ENCODE assay signal across 1 cellular context in genomic region chr2:239040152-239040761, GRCh38.
TF ChIP-seq lines count a peak whose summit lies in the region.

No MANE protein-coding gene starts in this region.

TF ChIP-seq in HepG2, 621 proteins besides CTCF, POLR2A, EP300 and RAD21 (continued from another document and continues in another):
- TF ChIP-seq ZNF674 (CRISPR knock-in tag; IDR thresholded peaks at IDR 0.05; ENCODE audit: low read depth) (no peak), MAFK (conservative IDR thresholded peaks at IDR 0.05 in 1 of 2, IDR thresholded peaks at IDR 0.05 in 1 of 2; ENCODE audit: low read length in 2 of 2) (no peak), NCOR1 (IDR thresholded peaks at IDR 0.05; ENCODE audit: borderline replicate concordance, low read length) (peak; percentile 22; the same call in 1 of the 2 replicates), MAFF (IDR thresholded peaks at IDR 0.05; ENCODE audit: low read depth, low read length) (no peak), TCF7 (IDR thresholded peaks at IDR 0.05; ENCODE audit: low read depth) (no peak), MXD1 (CRISPR knock-in tag; IDR thresholded peaks at IDR 0.05) (no peak), ZNF20 (CRISPR knock-in tag; IDR thresholded peaks at IDR 0.05) (no peak), ZUFSP (CRISPR knock-in tag; IDR thresholded peaks at IDR 0.05; ENCODE audit: borderline replicate concordance) (no peak), ZKSCAN1 (IDR thresholded peaks at IDR 0.05; ENCODE audit: low read length) (no peak), CEBPZ (IDR thresholded peaks at IDR 0.05; ENCODE audit: low read length) (no peak), BRCA1 (CRISPR knock-in tag; IDR thresholded peaks at IDR 0.05) (no peak), TFDP1 (CRISPR knock-in tag; IDR thresholded peaks at IDR 0.05; ENCODE audit: borderline replicate concordance) (peak; percentile 24; the same call in 1 of the 2 replicates), KDM3A (CRISPR knock-in tag; IDR thresholded peaks at IDR 0.05; ENCODE audit: low read depth) (no peak), CAMTA2 (CRISPR knock-in tag; IDR thresholded peaks at IDR 0.05; ENCODE audit: borderline replicate concordance) (no peak), ZNF468 (CRISPR knock-in tag; IDR thresholded peaks at IDR 0.05) (no peak), JUND (CRISPR knock-in tag; IDR thresholded peaks at IDR 0.05) (no peak), RXRA (CRISPR knock-in tag; IDR thresholded peaks at IDR 0.05) (peak; percentile 58), ONECUT2 (CRISPR knock-in tag; IDR thresholded peaks at IDR 0.05) (no peak), PRDM10 (CRISPR knock-in tag; IDR thresholded peaks at IDR 0.05; ENCODE audit: low read depth) (peak; percentile 90), NFE2L1 (CRISPR knock-in tag; IDR thresholded peaks at IDR 0.05; ENCODE audit: borderline replicate concordance) (no peak), POLR2G (IDR thresholded peaks at IDR 0.05; ENCODE audit: low read depth, low read length) (0 out of 2 replicates have a peak, but pooled peaks have one; percentile 24), ZNF253 (CRISPR knock-in tag; IDR thresholded peaks at IDR 0.05; ENCODE audit: borderline replicate concordance) (peak; percentile 46; the same call in 1 of the 2 replicates), ZNF225 (CRISPR knock-in tag; IDR thresholded peaks at IDR 0.05) (no peak), MTF2 (CRISPR knock-in tag; IDR thresholded peaks at IDR 0.05; ENCODE audit: borderline replicate concordance) (peak; percentile 28; the same call in 1 of the 2 replicates), MYC (CRISPR knock-in tag; IDR thresholded peaks at IDR 0.05; ENCODE audit: borderline replicate concordance) (peak; percentile 52; the same call in 1 of the 2 replicates), GATAD2A (CRISPR knock-in tag; IDR thresholded peaks at IDR 0.05) (peak; percentile 57), ZNF263 (CRISPR knock-in tag; IDR thresholded peaks at IDR 0.05) (0 out of 2 replicates have a peak, but pooled peaks have one; percentile 13), HOXA9 (CRISPR knock-in tag; IDR thresholded peaks at IDR 0.05; ENCODE audit: borderline replicate concordance) (no peak), ZNF773 (CRISPR knock-in tag; IDR thresholded peaks at IDR 0.05; ENCODE audit: borderline replicate concordance) (no peak), ZNF607 (CRISPR knock-in tag; IDR thresholded peaks at IDR 0.05; ENCODE audit: borderline replicate concordance) (no peak), JDP2 (CRISPR knock-in tag; IDR thresholded peaks at IDR 0.05; ENCODE audit: borderline replicate concordance) (no peak)
- TF ChIP-seq, protein P1, sequence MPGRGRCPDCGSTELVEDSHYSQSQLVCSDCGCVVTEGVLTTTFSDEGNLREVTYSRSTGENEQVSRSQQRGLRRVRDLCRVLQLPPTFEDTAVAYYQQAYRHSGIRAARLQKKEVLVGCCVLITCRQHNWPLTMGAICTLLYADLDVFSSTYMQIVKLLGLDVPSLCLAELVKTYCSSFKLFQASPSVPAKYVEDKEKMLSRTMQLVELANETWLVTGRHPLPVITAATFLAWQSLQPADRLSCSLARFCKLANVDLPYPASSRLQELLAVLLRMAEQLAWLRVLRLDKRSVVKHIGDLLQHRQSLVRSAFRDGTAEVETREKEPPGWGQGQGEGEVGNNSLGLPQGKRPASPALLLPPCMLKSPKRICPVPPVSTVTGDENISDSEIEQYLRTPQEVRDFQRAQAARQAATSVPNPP (CRISPR knock-in tag; IDR thresholded peaks at IDR 0.05): no peak
- TF ChIP-seq, protein P2, sequence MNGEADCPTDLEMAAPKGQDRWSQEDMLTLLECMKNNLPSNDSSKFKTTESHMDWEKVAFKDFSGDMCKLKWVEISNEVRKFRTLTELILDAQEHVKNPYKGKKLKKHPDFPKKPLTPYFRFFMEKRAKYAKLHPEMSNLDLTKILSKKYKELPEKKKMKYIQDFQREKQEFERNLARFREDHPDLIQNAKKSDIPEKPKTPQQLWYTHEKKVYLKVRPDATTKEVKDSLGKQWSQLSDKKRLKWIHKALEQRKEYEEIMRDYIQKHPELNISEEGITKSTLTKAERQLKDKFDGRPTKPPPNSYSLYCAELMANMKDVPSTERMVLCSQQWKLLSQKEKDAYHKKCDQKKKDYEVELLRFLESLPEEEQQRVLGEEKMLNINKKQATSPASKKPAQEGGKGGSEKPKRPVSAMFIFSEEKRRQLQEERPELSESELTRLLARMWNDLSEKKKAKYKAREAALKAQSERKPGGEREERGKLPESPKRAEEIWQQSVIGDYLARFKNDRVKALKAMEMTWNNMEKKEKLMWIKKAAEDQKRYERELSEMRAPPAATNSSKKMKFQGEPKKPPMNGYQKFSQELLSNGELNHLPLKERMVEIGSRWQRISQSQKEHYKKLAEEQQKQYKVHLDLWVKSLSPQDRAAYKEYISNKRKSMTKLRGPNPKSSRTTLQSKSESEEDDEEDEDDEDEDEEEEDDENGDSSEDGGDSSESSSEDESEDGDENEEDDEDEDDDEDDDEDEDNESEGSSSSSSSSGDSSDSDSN (CRISPR knock-in tag; IDR thresholded peaks at IDR 0.05): peak; percentile 47; the same call in 1 of the 2 replicates
- TF ChIP-seq, protein P3, sequence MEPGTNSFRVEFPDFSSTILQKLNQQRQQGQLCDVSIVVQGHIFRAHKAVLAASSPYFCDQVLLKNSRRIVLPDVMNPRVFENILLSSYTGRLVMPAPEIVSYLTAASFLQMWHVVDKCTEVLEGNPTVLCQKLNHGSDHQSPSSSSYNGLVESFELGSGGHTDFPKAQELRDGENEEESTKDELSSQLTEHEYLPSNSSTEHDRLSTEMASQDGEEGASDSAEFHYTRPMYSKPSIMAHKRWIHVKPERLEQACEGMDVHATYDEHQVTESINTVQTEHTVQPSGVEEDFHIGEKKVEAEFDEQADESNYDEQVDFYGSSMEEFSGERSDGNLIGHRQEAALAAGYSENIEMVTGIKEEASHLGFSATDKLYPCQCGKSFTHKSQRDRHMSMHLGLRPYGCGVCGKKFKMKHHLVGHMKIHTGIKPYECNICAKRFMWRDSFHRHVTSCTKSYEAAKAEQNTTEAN (CRISPR knock-in tag; conservative IDR thresholded peaks at IDR 0.05): no peak
- TF ChIP-seq, protein P4, sequence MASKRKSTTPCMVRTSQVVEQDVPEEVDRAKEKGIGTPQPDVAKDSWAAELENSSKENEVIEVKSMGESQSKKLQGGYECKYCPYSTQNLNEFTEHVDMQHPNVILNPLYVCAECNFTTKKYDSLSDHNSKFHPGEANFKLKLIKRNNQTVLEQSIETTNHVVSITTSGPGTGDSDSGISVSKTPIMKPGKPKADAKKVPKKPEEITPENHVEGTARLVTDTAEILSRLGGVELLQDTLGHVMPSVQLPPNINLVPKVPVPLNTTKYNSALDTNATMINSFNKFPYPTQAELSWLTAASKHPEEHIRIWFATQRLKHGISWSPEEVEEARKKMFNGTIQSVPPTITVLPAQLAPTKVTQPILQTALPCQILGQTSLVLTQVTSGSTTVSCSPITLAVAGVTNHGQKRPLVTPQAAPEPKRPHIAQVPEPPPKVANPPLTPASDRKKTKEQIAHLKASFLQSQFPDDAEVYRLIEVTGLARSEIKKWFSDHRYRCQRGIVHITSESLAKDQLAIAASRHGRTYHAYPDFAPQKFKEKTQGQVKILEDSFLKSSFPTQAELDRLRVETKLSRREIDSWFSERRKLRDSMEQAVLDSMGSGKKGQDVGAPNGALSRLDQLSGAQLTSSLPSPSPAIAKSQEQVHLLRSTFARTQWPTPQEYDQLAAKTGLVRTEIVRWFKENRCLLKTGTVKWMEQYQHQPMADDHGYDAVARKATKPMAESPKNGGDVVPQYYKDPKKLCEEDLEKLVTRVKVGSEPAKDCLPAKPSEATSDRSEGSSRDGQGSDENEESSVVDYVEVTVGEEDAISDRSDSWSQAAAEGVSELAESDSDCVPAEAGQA (IDR thresholded peaks at IDR 0.05; ENCODE audit: low read depth): no peak
- TF ChIP-seq, protein P4 (CRISPR knock-in tag; IDR thresholded peaks at IDR 0.05; ENCODE audit: borderline replicate concordance): no peak
- TF ChIP-seq, protein P5, sequence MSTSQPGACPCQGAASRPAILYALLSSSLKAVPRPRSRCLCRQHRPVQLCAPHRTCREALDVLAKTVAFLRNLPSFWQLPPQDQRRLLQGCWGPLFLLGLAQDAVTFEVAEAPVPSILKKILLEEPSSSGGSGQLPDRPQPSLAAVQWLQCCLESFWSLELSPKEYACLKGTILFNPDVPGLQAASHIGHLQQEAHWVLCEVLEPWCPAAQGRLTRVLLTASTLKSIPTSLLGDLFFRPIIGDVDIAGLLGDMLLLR (CRISPR knock-in tag; IDR thresholded peaks at IDR 0.05): 0 out of 2 replicates have a peak, but pooled peaks have one; percentile 54
